ENCODE assay signal across 1 cellular context in the genomic region with DNA sequence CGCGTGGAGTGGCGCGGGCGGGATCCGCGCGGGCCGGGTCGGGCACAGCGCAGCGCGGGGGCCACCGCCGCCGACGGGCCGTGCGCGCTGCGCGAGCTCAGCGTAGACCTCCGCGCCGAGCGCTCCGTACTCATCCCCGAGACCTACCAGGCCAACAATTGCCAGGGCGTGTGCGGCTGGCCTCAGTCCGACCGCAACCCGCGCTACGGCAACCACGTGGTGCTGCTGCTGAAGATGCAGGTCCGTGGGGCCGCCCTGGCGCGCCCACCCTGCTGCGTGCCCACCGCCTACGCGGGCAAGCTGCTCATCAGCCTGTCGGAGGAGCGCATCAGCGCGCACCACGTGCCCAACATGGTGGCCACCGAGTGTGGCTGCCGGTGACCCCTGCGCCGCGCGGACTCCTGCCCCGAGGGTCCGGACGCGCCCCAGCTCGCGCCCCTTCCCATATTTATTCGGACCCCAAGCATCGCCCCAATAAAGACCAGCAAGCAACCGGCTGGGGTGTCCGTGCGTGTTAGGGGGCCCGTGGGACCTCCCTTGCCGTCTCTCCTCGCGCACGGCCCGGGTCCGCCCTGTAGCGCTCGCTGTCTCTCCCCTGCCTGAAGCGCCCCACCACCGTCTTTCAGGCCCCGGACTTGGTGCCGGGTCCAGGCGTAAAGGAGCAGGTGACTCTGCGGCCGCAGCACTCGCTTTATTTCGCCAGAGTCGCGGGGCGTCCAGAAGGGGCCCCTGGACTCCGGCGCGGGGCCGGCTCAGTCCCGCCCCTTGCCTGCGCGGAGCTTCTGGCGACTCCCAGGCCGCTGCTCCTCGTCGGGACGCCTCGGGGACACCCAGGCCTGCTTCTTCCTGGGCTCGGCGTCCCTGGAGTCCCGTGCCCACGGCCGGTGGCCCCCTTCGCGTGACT.
TF ChIP-seq lines count a peak whose summit lies in the region.

No MANE protein-coding gene starts in this region.

TF ChIP-seq in HepG2, 621 proteins besides CTCF, POLR2A, EP300 and RAD21 (continued from another document):
- TF ChIP-seq, protein P1, sequence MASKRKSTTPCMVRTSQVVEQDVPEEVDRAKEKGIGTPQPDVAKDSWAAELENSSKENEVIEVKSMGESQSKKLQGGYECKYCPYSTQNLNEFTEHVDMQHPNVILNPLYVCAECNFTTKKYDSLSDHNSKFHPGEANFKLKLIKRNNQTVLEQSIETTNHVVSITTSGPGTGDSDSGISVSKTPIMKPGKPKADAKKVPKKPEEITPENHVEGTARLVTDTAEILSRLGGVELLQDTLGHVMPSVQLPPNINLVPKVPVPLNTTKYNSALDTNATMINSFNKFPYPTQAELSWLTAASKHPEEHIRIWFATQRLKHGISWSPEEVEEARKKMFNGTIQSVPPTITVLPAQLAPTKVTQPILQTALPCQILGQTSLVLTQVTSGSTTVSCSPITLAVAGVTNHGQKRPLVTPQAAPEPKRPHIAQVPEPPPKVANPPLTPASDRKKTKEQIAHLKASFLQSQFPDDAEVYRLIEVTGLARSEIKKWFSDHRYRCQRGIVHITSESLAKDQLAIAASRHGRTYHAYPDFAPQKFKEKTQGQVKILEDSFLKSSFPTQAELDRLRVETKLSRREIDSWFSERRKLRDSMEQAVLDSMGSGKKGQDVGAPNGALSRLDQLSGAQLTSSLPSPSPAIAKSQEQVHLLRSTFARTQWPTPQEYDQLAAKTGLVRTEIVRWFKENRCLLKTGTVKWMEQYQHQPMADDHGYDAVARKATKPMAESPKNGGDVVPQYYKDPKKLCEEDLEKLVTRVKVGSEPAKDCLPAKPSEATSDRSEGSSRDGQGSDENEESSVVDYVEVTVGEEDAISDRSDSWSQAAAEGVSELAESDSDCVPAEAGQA (IDR thresholded peaks at IDR 0.05; ENCODE audit: low read depth) = no peak
- TF ChIP-seq, protein P1 (CRISPR knock-in tag; IDR thresholded peaks at IDR 0.05; ENCODE audit: borderline replicate concordance) = no peak
- TF ChIP-seq ZBTB7A (CRISPR knock-in tag; IDR thresholded peaks at IDR 0.05) (peak; percentile 54; the same call in 1 of the 2 replicates), ZNF207 (IDR thresholded peaks at IDR 0.05; ENCODE audit: borderline replicate concordance) (no peak), ZNF30 (CRISPR knock-in tag; IDR thresholded peaks at IDR 0.05) (no peak), ZFY (CRISPR knock-in tag; IDR thresholded peaks at IDR 0.05) (peak; percentile 54; the same call in 1 of the 2 replicates), AGO1 (IDR thresholded peaks at IDR 0.05; ENCODE audit: low read depth, low read length, poor library complexity, severe bottlenecking) (peak; percentile 4)
- TF ChIP-seq, protein P2, sequence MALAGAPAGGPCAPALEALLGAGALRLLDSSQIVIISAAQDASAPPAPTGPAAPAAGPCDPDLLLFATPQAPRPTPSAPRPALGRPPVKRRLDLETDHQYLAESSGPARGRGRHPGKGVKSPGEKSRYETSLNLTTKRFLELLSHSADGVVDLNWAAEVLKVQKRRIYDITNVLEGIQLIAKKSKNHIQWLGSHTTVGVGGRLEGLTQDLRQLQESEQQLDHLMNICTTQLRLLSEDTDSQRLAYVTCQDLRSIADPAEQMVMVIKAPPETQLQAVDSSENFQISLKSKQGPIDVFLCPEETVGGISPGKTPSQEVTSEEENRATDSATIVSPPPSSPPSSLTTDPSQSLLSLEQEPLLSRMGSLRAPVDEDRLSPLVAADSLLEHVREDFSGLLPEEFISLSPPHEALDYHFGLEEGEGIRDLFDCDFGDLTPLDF (CRISPR knock-in tag; IDR thresholded peaks at IDR 0.05) = no peak
